In the genomic region with DNA sequence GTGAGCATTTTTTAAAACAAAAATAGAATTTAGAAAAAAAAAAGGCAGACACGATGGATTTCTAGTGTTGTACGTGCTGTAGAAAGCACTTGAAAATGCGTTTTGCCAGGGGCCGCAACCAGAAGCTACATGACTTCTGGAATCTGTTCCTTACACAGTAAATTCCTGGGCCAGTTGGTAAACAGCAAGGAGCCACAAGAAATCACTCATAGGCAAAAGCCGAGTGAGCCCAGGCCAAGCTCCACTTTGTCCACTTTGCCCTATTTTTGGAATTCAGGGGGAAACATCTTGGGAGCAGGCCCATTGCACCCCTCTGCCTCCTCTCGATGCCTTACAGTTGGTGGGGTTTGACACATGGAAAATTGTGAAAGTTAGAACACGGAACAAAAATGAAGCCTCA, we compare ENCODE assay signal across 8 cellular contexts.
"Had no signal": no experiment of that assay in that cellular context is flagged by ENCODE, and none has a peak within 500 bp of the region (broad histone marks: within the 10 kb centered on the region; RNA-seq: fewer than 3 reads in every experiment).

No MANE protein-coding gene starts in this region.

- H3K27me3 ChIP-seq: right atrium auricular region, uterus had no signal

- H3K4me3 ChIP-seq: left lung, mucosa of descending colon, right atrium auricular region, tibial artery, uterus had no signal

- H3K27ac ChIP-seq: right atrium auricular region, tibial artery, WERI-Rb-1 had no signal

- DNase-seq: cerebellar nuclear complex, cortex of kidney had no signal

- H3K36me3 ChIP-seq: left lung, right atrium auricular region, tibial artery, uterus, WERI-Rb-1 had no signal

- H3K9me3 ChIP-seq: left lung, mucosa of descending colon, right atrium auricular region, tibial artery, uterus had no signal
